14 cellular contexts compared by ENCODE assay signal in the genomic region with DNA sequence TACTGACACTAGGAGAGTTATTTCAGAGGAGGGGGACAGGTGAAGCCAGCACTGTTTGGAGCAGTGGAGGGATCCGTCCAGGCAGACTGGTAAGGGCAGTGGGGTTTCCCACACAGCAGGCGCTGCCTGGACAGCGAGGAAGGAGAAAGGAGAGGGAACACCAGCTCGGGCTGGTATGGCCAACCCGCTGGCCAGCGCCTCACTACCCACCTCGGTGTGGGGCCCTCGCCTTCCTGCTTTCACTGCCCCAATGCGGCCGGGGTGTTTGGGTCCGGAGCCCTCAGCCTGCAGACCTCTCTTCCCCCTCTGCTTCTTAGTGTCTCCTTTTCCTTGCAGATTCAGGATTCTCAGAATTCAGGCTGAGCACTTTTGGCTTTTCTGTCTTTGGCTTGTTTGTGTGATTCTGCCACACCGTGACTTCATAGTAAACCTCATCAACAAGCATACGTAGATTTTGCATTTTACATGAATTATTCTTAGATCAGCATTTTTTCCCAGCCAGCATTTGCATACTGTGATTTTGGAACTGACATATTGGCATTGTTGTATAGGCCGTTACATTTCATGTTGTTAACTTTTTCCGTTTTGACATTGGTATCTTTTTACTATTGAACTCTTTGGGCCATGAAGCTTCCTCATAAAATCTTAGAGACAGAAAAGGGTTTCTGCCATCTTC.
DNase-seq lines count a peak whose midpoint lies in the region; ATAC-seq, FAIRE-seq and TF ChIP-seq lines count a peak whose summit lies in the region.
"Had no signal": no experiment of that assay in that cellular context is flagged by ENCODE, and none has a peak within 500 bp of the region (broad histone marks: within the 10 kb centered on the region; RNA-seq: fewer than 3 reads in every experiment).

No MANE protein-coding gene starts in this region.

- H3K9ac ChIP-seq in astrocyte (ENCODE audit: low read length): no peak overlapping the region

- no peak for ATAC-seq in GM19467 (IDR thresholded peaks at IDR 0.05; ENCODE audit: unreplicated experiment)
- ATAC-seq in HG03442 (IDR thresholded peaks at IDR 0.05; ENCODE audit: unreplicated experiment): no peak
- ATAC-seq: GM12878 had no signal

- no peaks in the 10 kb centered on the region for H3K36me3 ChIP-seq in astrocyte (ENCODE audit: insufficient read depth, low read length)
- H3K36me3 ChIP-seq: BE2C had no signal

- H2AFZ ChIP-seq in astrocyte (ENCODE audit: low read depth, low read length): no peak overlapping the region

- no peak for DNase-seq in H54 (ENCODE audit: insufficient read length, low spot score)
- DNase-seq in astrocyte (ENCODE audit: low read depth): no peak
- DNase-seq in posterior vena cava (ENCODE audit: low spot score): peak; percentile 62
- no peak for DNase-seq in stimulated activated CD4-positive, alpha-beta T cell treated with anti-CD3 and anti-CD28 coated beads, Interleukin-4, amount 100 ng/mL, for 24 hours
- no peak for DNase-seq in SW480 (ENCODE audit: low spot score)
- DNase-seq: BE2C; CD4-positive, alpha-beta memory T cell; DMS79; H9 had no signal

- FAIRE-seq in H54 (lab: Jason Lieb, UNC) (peak; percentile 6), astrocyte (lab: Jason Lieb, UNC) (no peak)
- FAIRE-seq: A204.1, GM12878 had no signal

- TF ChIP-seq CTCF in astrocyte (IDR thresholded peaks at IDR 0.05; ENCODE audit: insufficient read depth, low read depth, low read length): no peak

- peaks cover 10% of the 10 kb centered on the region for H3K27me3 Mint-ChIP-seq in astrocyte (ENCODE audit: low read depth, unreplicated experiment)

- peaks cover 4% of the 10 kb centered on the region for H3K4me1 ChIP-seq in astrocyte (ENCODE audit: insufficient read depth, low read length)
- H3K4me1 ChIP-seq: BE2C had no signal

- no peaks in the 10 kb centered on the region for H3K27me3 ChIP-seq in astrocyte (ENCODE audit: insufficient read depth, low read length)

- intact Hi-C loops in posterior vena cava (cut with DNase I): no loop called here

- no peaks in the 10 kb centered on the region for H3K4me1 Mint-ChIP-seq in astrocyte (ENCODE audit: low read depth, unreplicated experiment)
- H3K4me1 Mint-ChIP-seq: CD4-positive, alpha-beta memory T cell had no signal

- H3K4me3 ChIP-seq in astrocyte (ENCODE audit: insufficient read depth, low read depth, low read length): no peak overlapping the region
- H3K4me3 ChIP-seq: GM12878 had no signal

- peaks cover 5% of the 10 kb centered on the region for H3K9me3 Mint-ChIP-seq in astrocyte (ENCODE audit: unreplicated experiment)
- H3K9me3 Mint-ChIP-seq: CD4-positive, alpha-beta memory T cell; H9 had no signal

- H3K79me2 ChIP-seq in astrocyte (ENCODE audit: insufficient read depth, low read length): no peaks in the 10 kb centered on the region

- TF ChIP-seq POLR2A in H54 (IDR thresholded peaks at IDR 0.05; ENCODE audit: low read depth, low read length): no peak

- no peak overlapping the region for H3K27ac ChIP-seq in astrocyte (ENCODE audit: low read depth, low read length)
- H3K27ac ChIP-seq: C4-2B had no signal

- H3K36me3 Mint-ChIP-seq in astrocyte (ENCODE audit: low read depth, unreplicated experiment): peaks cover 3% of the 10 kb centered on the region
- H3K36me3 Mint-ChIP-seq: CD4-positive, alpha-beta memory T cell had no signal

- H3K9me3 ChIP-seq in astrocyte (ENCODE audit: insufficient read depth, low read depth, low read length): no peaks in the 10 kb centered on the region
- H3K9me3 ChIP-seq: BE2C had no signal

- H3K4me2 ChIP-seq in astrocyte (ENCODE audit: low read length): no peak overlapping the region

- H3K4me3 Mint-ChIP-seq in astrocyte (ENCODE audit: unreplicated experiment): no peak overlapping the region
- H3K4me3 Mint-ChIP-seq: CD4-positive, alpha-beta memory T cell; H9 had no signal

- peak overlapping the region; percentile 0 for H3K27ac Mint-ChIP-seq in astrocyte (ENCODE audit: unreplicated experiment)
- H3K27ac Mint-ChIP-seq: CD4-positive, alpha-beta memory T cell had no signal

- no peaks in the 10 kb centered on the region for H4K20me1 ChIP-seq in astrocyte (ENCODE audit: insufficient read depth, low read length)
